ENCODE assay signal across 1 cellular context in the genomic region with DNA sequence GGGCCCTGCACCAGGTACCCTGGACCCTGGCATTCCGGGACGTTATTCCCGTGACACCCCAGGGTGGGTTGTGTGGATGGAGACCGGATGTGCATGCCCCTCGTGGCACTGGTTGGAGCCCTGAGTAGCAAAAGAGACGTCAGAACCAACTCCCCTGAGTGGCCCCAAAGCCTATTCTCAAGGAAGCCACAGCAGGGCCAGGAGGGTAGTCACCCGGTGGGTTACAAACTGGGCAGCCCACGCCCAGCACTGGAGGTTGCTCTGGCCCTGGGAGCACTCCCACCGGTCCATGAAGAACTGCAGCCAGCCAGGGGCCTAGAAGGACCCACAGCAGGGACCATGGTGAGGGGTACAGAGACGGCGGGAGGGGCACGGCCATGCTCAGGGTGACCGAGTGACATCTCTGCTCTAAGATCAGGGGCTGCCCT.
TF ChIP-seq lines count a peak whose summit lies in the region.

No MANE protein-coding gene starts in this region.

TF ChIP-seq in SK-N-SH treated with all-trans-retinoic acid at 6 μM for 48 hours, 23 proteins besides CTCF, POLR2A, EP300 and RAD21 (continued from another document):
- TF ChIP-seq, protein P1, sequence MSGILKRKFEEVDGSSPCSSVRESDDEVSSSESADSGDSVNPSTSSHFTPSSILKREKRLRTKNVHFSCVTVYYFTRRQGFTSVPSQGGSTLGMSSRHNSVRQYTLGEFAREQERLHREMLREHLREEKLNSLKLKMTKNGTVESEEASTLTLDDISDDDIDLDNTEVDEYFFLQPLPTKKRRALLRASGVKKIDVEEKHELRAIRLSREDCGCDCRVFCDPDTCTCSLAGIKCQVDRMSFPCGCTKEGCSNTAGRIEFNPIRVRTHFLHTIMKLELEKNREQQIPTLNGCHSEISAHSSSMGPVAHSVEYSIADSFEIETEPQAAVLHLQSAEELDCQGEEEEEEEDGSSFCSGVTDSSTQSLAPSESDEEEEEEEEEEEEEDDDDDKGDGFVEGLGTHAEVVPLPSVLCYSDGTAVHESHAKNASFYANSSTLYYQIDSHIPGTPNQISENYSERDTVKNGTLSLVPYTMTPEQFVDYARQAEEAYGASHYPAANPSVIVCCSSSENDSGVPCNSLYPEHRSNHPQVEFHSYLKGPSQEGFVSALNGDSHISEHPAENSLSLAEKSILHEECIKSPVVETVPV (CRISPR knock-in tag; IDR thresholded peaks at IDR 0.05), result no peak
- TF ChIP-seq ESRRG (CRISPR knock-in tag; IDR thresholded peaks at IDR 0.05) (no peak), BACH2 (CRISPR knock-in tag; IDR thresholded peaks at IDR 0.05; ENCODE audit: borderline replicate concordance) (no peak), ZNF8 (CRISPR knock-in tag; IDR thresholded peaks at IDR 0.05) (no peak), ARNTL (CRISPR knock-in tag; IDR thresholded peaks at IDR 0.05; ENCODE audit: borderline replicate concordance, low read depth) (no peak), RARB (CRISPR knock-in tag; IDR thresholded peaks at IDR 0.05) (no peak), ZFP3 (CRISPR knock-in tag; IDR thresholded peaks at IDR 0.05) (no peak), TCF4 (CRISPR knock-in tag; IDR thresholded peaks at IDR 0.05; ENCODE audit: borderline replicate concordance) (no peak), PPARA (CRISPR knock-in tag; IDR thresholded peaks at IDR 0.05; ENCODE audit: borderline replicate concordance) (no peak)
- TF ChIP-seq, protein P2, sequence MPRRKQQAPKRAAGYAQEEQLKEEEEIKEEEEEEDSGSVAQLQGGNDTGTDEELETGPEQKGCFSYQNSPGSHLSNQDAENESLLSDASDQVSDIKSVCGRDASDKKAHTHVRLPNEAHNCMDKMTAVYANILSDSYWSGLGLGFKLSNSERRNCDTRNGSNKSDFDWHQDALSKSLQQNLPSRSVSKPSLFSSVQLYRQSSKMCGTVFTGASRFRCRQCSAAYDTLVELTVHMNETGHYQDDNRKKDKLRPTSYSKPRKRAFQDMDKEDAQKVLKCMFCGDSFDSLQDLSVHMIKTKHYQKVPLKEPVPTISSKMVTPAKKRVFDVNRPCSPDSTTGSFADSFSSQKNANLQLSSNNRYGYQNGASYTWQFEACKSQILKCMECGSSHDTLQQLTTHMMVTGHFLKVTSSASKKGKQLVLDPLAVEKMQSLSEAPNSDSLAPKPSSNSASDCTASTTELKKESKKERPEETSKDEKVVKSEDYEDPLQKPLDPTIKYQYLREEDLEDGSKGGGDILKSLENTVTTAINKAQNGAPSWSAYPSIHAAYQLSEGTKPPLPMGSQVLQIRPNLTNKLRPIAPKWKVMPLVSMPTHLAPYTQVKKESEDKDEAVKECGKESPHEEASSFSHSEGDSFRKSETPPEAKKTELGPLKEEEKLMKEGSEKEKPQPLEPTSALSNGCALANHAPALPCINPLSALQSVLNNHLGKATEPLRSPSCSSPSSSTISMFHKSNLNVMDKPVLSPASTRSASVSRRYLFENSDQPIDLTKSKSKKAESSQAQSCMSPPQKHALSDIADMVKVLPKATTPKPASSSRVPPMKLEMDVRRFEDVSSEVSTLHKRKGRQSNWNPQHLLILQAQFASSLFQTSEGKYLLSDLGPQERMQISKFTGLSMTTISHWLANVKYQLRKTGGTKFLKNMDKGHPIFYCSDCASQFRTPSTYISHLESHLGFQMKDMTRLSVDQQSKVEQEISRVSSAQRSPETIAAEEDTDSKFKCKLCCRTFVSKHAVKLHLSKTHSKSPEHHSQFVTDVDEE (CRISPR knock-in tag; IDR thresholded peaks at IDR 0.05), result no peak
